ENCODE assay signal across 2 cellular contexts in the genomic region with DNA sequence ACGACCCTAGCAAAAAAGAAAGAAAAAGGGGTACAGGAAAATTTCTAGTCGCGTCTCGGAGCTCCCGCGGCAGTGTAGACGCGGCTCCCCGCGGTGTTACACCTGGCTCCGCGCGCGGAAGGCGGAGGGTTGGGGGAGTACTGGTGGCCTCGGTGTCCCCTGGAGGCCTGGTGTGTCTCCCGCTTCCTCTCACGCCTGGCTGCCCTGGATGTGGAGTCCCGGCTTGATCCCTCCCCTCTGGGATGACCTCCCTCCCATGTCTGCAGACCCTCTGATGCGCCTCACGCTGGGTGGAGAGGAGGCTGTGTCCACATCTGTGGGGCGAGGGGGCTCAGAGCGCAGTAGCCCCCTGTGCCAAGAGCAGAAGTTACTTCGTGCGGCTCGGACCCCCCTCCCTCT.
TF ChIP-seq lines count a peak whose summit lies in the region.

No MANE protein-coding gene starts in this region.

TF ChIP-seq in A549, 52 proteins besides CTCF, POLR2A, EP300 and RAD21 (continued from another document):
- TF ChIP-seq, protein P1, sequence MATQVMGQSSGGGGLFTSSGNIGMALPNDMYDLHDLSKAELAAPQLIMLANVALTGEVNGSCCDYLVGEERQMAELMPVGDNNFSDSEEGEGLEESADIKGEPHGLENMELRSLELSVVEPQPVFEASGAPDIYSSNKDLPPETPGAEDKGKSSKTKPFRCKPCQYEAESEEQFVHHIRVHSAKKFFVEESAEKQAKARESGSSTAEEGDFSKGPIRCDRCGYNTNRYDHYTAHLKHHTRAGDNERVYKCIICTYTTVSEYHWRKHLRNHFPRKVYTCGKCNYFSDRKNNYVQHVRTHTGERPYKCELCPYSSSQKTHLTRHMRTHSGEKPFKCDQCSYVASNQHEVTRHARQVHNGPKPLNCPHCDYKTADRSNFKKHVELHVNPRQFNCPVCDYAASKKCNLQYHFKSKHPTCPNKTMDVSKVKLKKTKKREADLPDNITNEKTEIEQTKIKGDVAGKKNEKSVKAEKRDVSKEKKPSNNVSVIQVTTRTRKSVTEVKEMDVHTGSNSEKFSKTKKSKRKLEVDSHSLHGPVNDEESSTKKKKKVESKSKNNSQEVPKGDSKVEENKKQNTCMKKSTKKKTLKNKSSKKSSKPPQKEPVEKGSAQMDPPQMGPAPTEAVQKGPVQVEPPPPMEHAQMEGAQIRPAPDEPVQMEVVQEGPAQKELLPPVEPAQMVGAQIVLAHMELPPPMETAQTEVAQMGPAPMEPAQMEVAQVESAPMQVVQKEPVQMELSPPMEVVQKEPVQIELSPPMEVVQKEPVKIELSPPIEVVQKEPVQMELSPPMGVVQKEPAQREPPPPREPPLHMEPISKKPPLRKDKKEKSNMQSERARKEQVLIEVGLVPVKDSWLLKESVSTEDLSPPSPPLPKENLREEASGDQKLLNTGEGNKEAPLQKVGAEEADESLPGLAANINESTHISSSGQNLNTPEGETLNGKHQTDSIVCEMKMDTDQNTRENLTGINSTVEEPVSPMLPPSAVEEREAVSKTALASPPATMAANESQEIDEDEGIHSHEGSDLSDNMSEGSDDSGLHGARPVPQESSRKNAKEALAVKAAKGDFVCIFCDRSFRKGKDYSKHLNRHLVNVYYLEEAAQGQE (IDR thresholded peaks at IDR 0.05) = no peak
- no peak for TF ChIP-seq NPAS2 (CRISPR knock-in tag; IDR thresholded peaks at IDR 0.05; ENCODE audit: borderline replicate concordance)
- TF ChIP-seq ZSCAN20 (CRISPR knock-in tag; IDR thresholded peaks at IDR 0.05) = no peak
- TF ChIP-seq SMC3 (IDR thresholded peaks at IDR 0.05) = no peak
- TF ChIP-seq FOSL2 (IDR thresholded peaks at IDR 0.05) = no peak
- no peak for TF ChIP-seq FOSL2 (CRISPR knock-in tag; IDR thresholded peaks at IDR 0.05)
- TF ChIP-seq GATA3 (IDR thresholded peaks at IDR 0.05; ENCODE audit: borderline replicate concordance) = no peak
- TF ChIP-seq RCOR1 (IDR thresholded peaks at IDR 0.05; ENCODE audit: low read depth, low read length) = no peak
- no peak for TF ChIP-seq RNF2 (IDR thresholded peaks at IDR 0.05; ENCODE audit: borderline replicate concordance, low read depth)
- TF ChIP-seq HOXB5 (CRISPR knock-in tag; IDR thresholded peaks at IDR 0.05) = no peak
- TF ChIP-seq FOSB (CRISPR knock-in tag; IDR thresholded peaks at IDR 0.05) = no peak
- TF ChIP-seq RFX5 (IDR thresholded peaks at IDR 0.05) = no peak

TF ChIP-seq in HEK293, 187 proteins besides CTCF, POLR2A, EP300 and RAD21 (continued from another document):
- TF ChIP-seq, protein P2, sequence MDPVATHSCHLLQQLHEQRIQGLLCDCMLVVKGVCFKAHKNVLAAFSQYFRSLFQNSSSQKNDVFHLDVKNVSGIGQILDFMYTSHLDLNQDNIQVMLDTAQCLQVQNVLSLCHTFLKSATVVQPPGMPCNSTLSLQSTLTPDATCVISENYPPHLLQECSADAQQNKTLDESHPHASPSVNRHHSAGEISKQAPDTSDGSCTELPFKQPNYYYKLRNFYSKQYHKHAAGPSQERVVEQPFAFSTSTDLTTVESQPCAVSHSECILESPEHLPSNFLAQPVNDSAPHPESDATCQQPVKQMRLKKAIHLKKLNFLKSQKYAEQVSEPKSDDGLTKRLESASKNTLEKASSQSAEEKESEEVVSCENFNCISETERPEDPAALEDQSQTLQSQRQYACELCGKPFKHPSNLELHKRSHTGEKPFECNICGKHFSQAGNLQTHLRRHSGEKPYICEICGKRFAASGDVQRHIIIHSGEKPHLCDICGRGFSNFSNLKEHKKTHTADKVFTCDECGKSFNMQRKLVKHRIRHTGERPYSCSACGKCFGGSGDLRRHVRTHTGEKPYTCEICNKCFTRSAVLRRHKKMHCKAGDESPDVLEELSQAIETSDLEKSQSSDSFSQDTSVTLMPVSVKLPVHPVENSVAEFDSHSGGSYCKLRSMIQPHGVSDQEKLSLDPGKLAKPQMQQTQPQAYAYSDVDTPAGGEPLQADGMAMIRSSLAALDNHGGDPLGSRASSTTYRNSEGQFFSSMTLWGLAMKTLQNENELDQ (tag by site-specific recombination; IDR thresholded peaks at IDR 0.05; ENCODE audit: low read depth) = no peak
- TF ChIP-seq, protein P3, sequence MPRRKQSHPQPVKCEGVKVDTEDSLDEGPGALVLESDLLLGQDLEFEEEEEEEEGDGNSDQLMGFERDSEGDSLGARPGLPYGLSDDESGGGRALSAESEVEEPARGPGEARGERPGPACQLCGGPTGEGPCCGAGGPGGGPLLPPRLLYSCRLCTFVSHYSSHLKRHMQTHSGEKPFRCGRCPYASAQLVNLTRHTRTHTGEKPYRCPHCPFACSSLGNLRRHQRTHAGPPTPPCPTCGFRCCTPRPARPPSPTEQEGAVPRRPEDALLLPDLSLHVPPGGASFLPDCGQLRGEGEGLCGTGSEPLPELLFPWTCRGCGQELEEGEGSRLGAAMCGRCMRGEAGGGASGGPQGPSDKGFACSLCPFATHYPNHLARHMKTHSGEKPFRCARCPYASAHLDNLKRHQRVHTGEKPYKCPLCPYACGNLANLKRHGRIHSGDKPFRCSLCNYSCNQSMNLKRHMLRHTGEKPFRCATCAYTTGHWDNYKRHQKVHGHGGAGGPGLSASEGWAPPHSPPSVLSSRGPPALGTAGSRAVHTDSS (tag by site-specific recombination; IDR thresholded peaks at IDR 0.05) = no peak
- TF ChIP-seq ZNF19 (tag by site-specific recombination; IDR thresholded peaks at IDR 0.05; ENCODE audit: low read depth) = no peak
- TF ChIP-seq, protein P4, sequence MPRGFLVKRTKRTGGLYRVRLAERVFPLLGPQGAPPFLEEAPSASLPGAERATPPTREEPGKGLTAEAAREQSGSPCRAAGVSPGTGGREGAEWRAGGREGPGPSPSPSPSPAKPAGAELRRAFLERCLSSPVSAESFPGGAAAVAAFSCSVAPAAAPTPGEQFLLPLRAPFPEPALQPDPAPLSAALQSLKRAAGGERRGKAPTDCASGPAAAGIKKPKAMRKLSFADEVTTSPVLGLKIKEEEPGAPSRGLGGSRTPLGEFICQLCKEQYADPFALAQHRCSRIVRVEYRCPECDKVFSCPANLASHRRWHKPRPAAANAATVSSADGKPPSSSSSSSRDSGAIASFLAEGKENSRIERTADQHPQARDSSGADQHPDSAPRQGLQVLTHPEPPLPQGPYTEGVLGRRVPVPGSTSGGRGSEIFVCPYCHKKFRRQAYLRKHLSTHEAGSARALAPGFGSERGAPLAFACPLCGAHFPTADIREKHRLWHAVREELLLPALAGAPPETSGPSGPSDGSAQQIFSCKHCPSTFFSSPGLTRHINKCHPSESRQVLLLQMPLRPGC (tag by site-specific recombination; IDR thresholded peaks at IDR 0.05) = no peak
- 0 out of 2 replicates have a peak, but pooled peaks have one; percentile 38 for TF ChIP-seq ZSCAN30 (tag by site-specific recombination; IDR thresholded peaks at IDR 0.05)
- TF ChIP-seq GLIS2 (tag by site-specific recombination; IDR thresholded peaks at IDR 0.05) = peak; percentile 33
- 0 out of 2 replicates have a peak, but pooled peaks have one; percentile 18 for TF ChIP-seq ZNF501 (tag by site-specific recombination; IDR thresholded peaks at IDR 0.05)
- TF ChIP-seq ZBTB7A (tag by site-specific recombination; IDR thresholded peaks at IDR 0.05; ENCODE audit: low read depth) = no peak
- TF ChIP-seq, protein P5, sequence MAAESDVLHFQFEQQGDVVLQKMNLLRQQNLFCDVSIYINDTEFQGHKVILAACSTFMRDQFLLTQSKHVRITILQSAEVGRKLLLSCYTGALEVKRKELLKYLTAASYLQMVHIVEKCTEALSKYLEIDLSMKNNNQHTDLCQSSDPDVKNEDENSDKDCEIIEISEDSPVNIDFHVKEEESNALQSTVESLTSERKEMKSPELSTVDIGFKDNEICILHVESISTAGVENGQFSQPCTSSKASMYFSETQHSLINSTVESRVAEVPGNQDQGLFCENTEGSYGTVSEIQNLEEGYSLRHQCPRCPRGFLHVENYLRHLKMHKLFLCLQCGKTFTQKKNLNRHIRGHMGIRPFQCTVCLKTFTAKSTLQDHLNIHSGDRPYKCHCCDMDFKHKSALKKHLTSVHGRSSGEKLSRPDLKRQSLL (tag by site-specific recombination; IDR thresholded peaks at IDR 0.05) = no peak
